ENCODE assay signal across 14 cellular contexts in the genomic region with DNA sequence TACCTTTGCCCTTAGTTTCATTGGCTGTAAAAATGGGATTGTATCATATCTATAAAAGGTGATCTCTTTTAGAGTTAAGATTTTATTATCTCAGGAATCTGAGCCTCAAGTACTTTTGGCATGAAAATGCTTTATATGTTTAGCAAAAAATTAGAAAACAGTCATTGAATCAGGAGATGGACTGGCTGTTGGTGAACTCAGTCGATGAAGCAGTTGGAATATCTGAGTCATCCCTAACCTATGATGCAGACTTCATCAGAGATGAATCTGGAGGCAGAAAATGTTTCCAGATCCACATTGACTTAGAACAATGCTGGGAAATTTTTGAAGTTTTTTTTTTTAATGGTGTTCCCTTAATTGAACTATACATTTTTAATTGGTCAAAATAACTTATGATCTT.
A peak's percentile ranks its signal among the peaks of the same experiment; 100 is the strongest.
DNase-seq lines count a peak whose midpoint lies in the region; ATAC-seq and TF ChIP-seq lines count a peak whose summit lies in the region.
"Had no signal": no experiment of that assay in that cellular context is flagged by ENCODE, and none has a peak within 500 bp of the region (broad histone marks: within the 10 kb centered on the region; RNA-seq: fewer than 3 reads in every experiment).

No MANE protein-coding gene starts in this region.

- peaks cover 0 to 4% of the 10 kb centered on the region in 2 donors for H3K4me1 ChIP-seq in muscle layer of duodenum (ENCODE audit: control insufficient read depth in 1 of 2, insufficient read depth in 2 of 2, low read length in 2 of 2)
- no peaks in the 10 kb centered on the region for H3K4me1 ChIP-seq in CD8-positive, alpha-beta T cell (ENCODE audit: insufficient read depth, low read length)

- H3K4me3 Mint-ChIP-seq in CD8-positive, alpha-beta T cell = no peak overlapping the region
- H3K4me3 Mint-ChIP-seq: stimulated activated memory B cell treated with anti-CD40 and anti-IgM and Interleukin-4, amounts not matched to agents 10 μg/mL and 1 μg/mL and 100 μg/mL, for 72 hours; T-helper 1 cell treated with Interleukin-12 subunit alpha and Interleukin-12 subunit beta and Interleukin-4 antibody, amounts not matched to agents 30 μg/mL and 1 μg/mL, for 36 hours had no signal

- no peak overlapping the region for H3K27ac Mint-ChIP-seq in CD8-positive, alpha-beta T cell
- H3K27ac Mint-ChIP-seq: stimulated activated memory B cell treated with anti-CD40 and anti-IgM and Interleukin-4, amounts not matched to agents 10 μg/mL and 1 μg/mL and 100 μg/mL, for 72 hours; T-helper 1 cell treated with Interleukin-12 subunit alpha and Interleukin-12 subunit beta and Interleukin-4 antibody, amounts not matched to agents 30 μg/mL and 1 μg/mL, for 36 hours had no signal

- DNase-seq in EL (peak; percentile 20), NCI-H226 (peak; percentile 56), dedifferentiated amniotic fluid mesenchymal stem cell (ENCODE audit: extremely low spot score) (peak; percentile 75), GF-D8 (lab: John Stamatoyannopoulos, UW) (no peak), DMS79 treated with DMSO at 0.1 percent for 48 hours (lab: John Stamatoyannopoulos, UW) (no peak)
- DNase-seq in CD8-positive, alpha-beta T cell = no peak
- no peak for DNase-seq in activated T-cell treated with anti-CD3 and anti-CD28 coated beads, Interleukin-2, amount 50 U/mL, for 1 hour
- DNase-seq: left ventricle myocardium superior, NCI-H146, nucleus accumbens had no signal

- H3K27me3 Mint-ChIP-seq in CD8-positive, alpha-beta T cell (ENCODE audit: low read depth) = peaks cover 11% of the 10 kb centered on the region
- H3K27me3 Mint-ChIP-seq: stimulated activated memory B cell treated with anti-CD40 and anti-IgM and Interleukin-4, amounts not matched to agents 10 μg/mL and 1 μg/mL and 100 μg/mL, for 72 hours had no signal

- no peaks in the 10 kb centered on the region for H3K9me3 ChIP-seq in muscle layer of duodenum (ENCODE audit: control insufficient read depth in 1 of 2, low read length in 2 of 2)
- H3K9me3 ChIP-seq in CD8-positive, alpha-beta T cell (ENCODE audit: low read length) = no peaks in the 10 kb centered on the region

- H3K27ac ChIP-seq in muscle layer of duodenum (ENCODE audit: low read length) = peak overlapping the region; percentile 14
- no peak overlapping the region for H3K27ac ChIP-seq in CD8-positive, alpha-beta T cell (ENCODE audit: low read depth, low read length)

- TF ChIP-seq CTCF in CD8-positive, alpha-beta T cell (IDR thresholded peaks at IDR 0.05) = no peak

- ATAC-seq in CD8-positive, alpha-beta T cell = no peak
- ATAC-seq: esophagus mucosa, left ventricle myocardium superior had no signal

- H3K4me1 Mint-ChIP-seq in CD8-positive, alpha-beta T cell (ENCODE audit: low read depth) = no peaks in the 10 kb centered on the region
- H3K4me1 Mint-ChIP-seq: stimulated activated memory B cell treated with anti-CD40 and anti-IgM and Interleukin-4, amounts not matched to agents 10 μg/mL and 1 μg/mL and 100 μg/mL, for 72 hours had no signal

- no peak overlapping the region for H3K4me3 ChIP-seq in muscle layer of duodenum (ENCODE audit: low read depth in 1 of 2, low read length in 2 of 2)
- no peak overlapping the region for H3K4me3 ChIP-seq in CD8-positive, alpha-beta T cell (ENCODE audit: low read depth, low read length)

- POLR2A ChIA-PET in CD8-positive, alpha-beta T cell (lab: Charles Lee) = no interaction called here

- H3K9me3 Mint-ChIP-seq in CD8-positive, alpha-beta T cell = no peaks in the 10 kb centered on the region
- H3K9me3 Mint-ChIP-seq: stimulated activated memory B cell treated with anti-CD40 and anti-IgM and Interleukin-4, amounts not matched to agents 10 μg/mL and 1 μg/mL and 100 μg/mL, for 72 hours; T-helper 1 cell treated with Interleukin-12 subunit alpha and Interleukin-12 subunit beta and Interleukin-4 antibody, amounts not matched to agents 30 μg/mL and 1 μg/mL, for 36 hours had no signal

- no peaks in the 10 kb centered on the region for H3K36me3 ChIP-seq in muscle layer of duodenum (ENCODE audit: control insufficient read depth in 1 of 2, insufficient read depth in 2 of 2, low read length in 2 of 2)
- no peaks in the 10 kb centered on the region for H3K36me3 ChIP-seq in CD8-positive, alpha-beta T cell (ENCODE audit: insufficient read depth, low read length)

- intact Hi-C loops in CD8-positive, alpha-beta T cell (cut with DNase I, micrococcal nuclease) = no loop called here

- H3K36me3 Mint-ChIP-seq in CD8-positive, alpha-beta T cell = no peaks in the 10 kb centered on the region
- H3K36me3 Mint-ChIP-seq: stimulated activated memory B cell treated with anti-CD40 and anti-IgM and Interleukin-4, amounts not matched to agents 10 μg/mL and 1 μg/mL and 100 μg/mL, for 72 hours had no signal

- H3K27me3 ChIP-seq in muscle layer of duodenum (ENCODE audit: low read depth, low read length) = no peaks in the 10 kb centered on the region
- H3K27me3 ChIP-seq in CD8-positive, alpha-beta T cell (ENCODE audit: insufficient read depth, low read length) = no peaks in the 10 kb centered on the region

- CTCF ChIA-PET in CD8-positive, alpha-beta T cell (lab: Charles Lee) = no interaction called here

Comparison
In these comparisons a context has a peak if more than half of its experiments do, and no peak if none do; other contexts are left out.
1. DNase-seq: peak in EL (single experiment), NCI-H226 (single experiment) and dedifferentiated amniotic fluid mesenchymal stem cell (single experiment); none in GF-D8 (single experiment), DMS79 treated with DMSO at 0.1 percent for 48 hours (single experiment), CD8-positive, alpha-beta T cell (0 of 7) and activated T-cell treated with anti-CD3 and anti-CD28 coated beads, Interleukin-2, amount 50 U/mL, for 1 hour (single experiment).